Comparison of ENCODE assay signal across 8 cellular contexts in genomic region chr2:164910091-164910899, GRCh38. TPM values are rescaled to one million over a fixed set of nuclear protein-coding genes. Genes with fewer than 3 reads are reported as not detected.
DNase-seq lines count a peak whose midpoint lies in the region; ATAC-seq and TF ChIP-seq lines count a peak whose summit lies in the region.

No MANE protein-coding gene starts in this region.

- CTCF ChIA-PET in CD8-positive, alpha-beta memory T cell (lab: Charles Lee): interaction anchor here (0.6 kb wide), 1 partner anchor 106 kb away, joined by 3 read pairs; no protein-coding TSS in a partner anchor

- ATAC-seq in GM21447 (IDR thresholded peaks at IDR 0.05; ENCODE audit: unreplicated experiment): peak; percentile 75
- ATAC-seq in naive B cell (ENCODE audit: low read depth in 2 of 2): peak; percentile 76 to 80
- no peak for ATAC-seq in HG03457 (IDR thresholded peaks at IDR 0.05; ENCODE audit: unreplicated experiment)

- no peaks in the 10 kb centered on the region for H3K9me3 ChIP-seq in testis
- no peaks in the 10 kb centered on the region for H3K9me3 ChIP-seq in CD8-positive, alpha-beta memory T cell (ENCODE audit: low read length)

- H3K27ac ChIP-seq in KMS-11 (peak overlapping the region; percentile 74), testis (no peak overlapping the region)
- H3K27ac ChIP-seq in CD8-positive, alpha-beta memory T cell (ENCODE audit: low read depth, low read length): no peak overlapping the region

- H3K4me3 ChIP-seq in KMS-11 (IDR thresholded peaks at IDR 0.05; ENCODE audit: insufficient read depth, low read depth, low read length) (no peak overlapping the region), testis (no peak overlapping the region)
- no peak overlapping the region for H3K4me3 ChIP-seq in CD8-positive, alpha-beta memory T cell (ENCODE audit: low read length)

- intact Hi-C loops in testis (cut with DNase I; ENCODE audit: low total_unique reads): loop anchor here (5.0 kb wide), 1 partner anchor 173 kb away; no protein-coding TSS in a partner anchor

- H2AFZ ChIP-seq in KMS-11 (ENCODE audit: low read depth): peak overlapping the region; percentile 44

- H4K20me1 ChIP-seq in KMS-11 (ENCODE audit: insufficient read depth): no peaks in the 10 kb centered on the region

- H3K4me3 Mint-ChIP-seq in brain: peak overlapping the region in 1 of 5 experiments; percentile 20
- peak overlapping the region in 4 of 8 donors; percentile 18 to 47 (median 34) for H3K4me3 Mint-ChIP-seq in naive B cell
- H3K4me3 Mint-ChIP-seq in CD8-positive, alpha-beta memory T cell: no peak overlapping the region

- 47 to 52% methylated on average over 6 of the region's 6 CpGs for WGBS in testis, 2 donors

- H3K4me1 ChIP-seq in KMS-11 (ENCODE audit: low read depth, poor library complexity, severe bottlenecking) (peaks cover 56% of the 10 kb centered on the region), testis (peaks cover 21% of the 10 kb centered on the region)
- H3K4me1 ChIP-seq in CD8-positive, alpha-beta memory T cell (ENCODE audit: insufficient read depth, low read length): no peaks in the 10 kb centered on the region

- no peak for TF ChIP-seq POLR2A in testis (IDR thresholded peaks at IDR 0.05)

- H3K27ac Mint-ChIP-seq in brain (peak overlapping the region in 3 of 5 experiments; percentile 57 to 84 (median 78)), naive B cell (peak overlapping the region in 4 of 6 donors; percentile 16 to 86 (median 38))
- H3K27ac Mint-ChIP-seq in CD8-positive, alpha-beta memory T cell: no peak overlapping the region

- peak overlapping the region; percentile 28; the same call in 1 of the 2 replicates for H3K9ac ChIP-seq in KMS-11

- TF ChIP-seq CTCF in KMS-11 (conservative IDR thresholded peaks at IDR 0.05; ENCODE audit: low read depth, low read length) (no peak), brain (conservative IDR thresholded peaks at IDR 0.05) (no peak), testis (IDR thresholded peaks at IDR 0.05) (no peak)

- H3K27me3 ChIP-seq in KMS-11 (ENCODE audit: insufficient read depth, low read depth) (no peaks in the 10 kb centered on the region), testis (no peaks in the 10 kb centered on the region)
- no peaks in the 10 kb centered on the region for H3K27me3 ChIP-seq in CD8-positive, alpha-beta memory T cell (ENCODE audit: insufficient read depth, low read length, poor library complexity, severe bottlenecking)

- POLR2A ChIA-PET in CD8-positive, alpha-beta memory T cell (lab: Charles Lee): no interaction called here

- no peaks in the 10 kb centered on the region for H3K79me2 ChIP-seq in KMS-11 (ENCODE audit: insufficient read depth, low read depth)

- H3K27me3 Mint-ChIP-seq in brain (no peaks in the 10 kb centered on the region), naive B cell (no peaks in the 10 kb centered on the region)
- H3K27me3 Mint-ChIP-seq in CD8-positive, alpha-beta memory T cell: peaks cover 0 to 1% of the 10 kb centered on the region in 2 donors

- H3K4me2 ChIP-seq in KMS-11: peak overlapping the region; percentile 76

- H3K36me3 Mint-ChIP-seq in brain (no peaks in the 10 kb centered on the region), naive B cell (peaks cover 0 to 7% of the 10 kb centered on the region in 2 donors)
- H3K36me3 Mint-ChIP-seq in CD8-positive, alpha-beta memory T cell: no peaks in the 10 kb centered on the region

- no peaks in the 10 kb centered on the region for H3K9me3 Mint-ChIP-seq in brain
- no peaks in the 10 kb centered on the region for H3K9me3 Mint-ChIP-seq in naive B cell
- peaks cover 0 to 5% (median 2%) of the 10 kb centered on the region in 5 donors for H3K9me3 Mint-ChIP-seq in CD8-positive, alpha-beta memory T cell

- H3K4me1 Mint-ChIP-seq in brain (peaks cover 25% of the 10 kb centered on the region), naive B cell (peaks cover 35 to 43% (median 37%) of the 10 kb centered on the region in 3 donors)
- H3K4me1 Mint-ChIP-seq in CD8-positive, alpha-beta memory T cell: no peaks in the 10 kb centered on the region

- H3K36me3 ChIP-seq in KMS-11 (ENCODE audit: insufficient read depth) (no peaks in the 10 kb centered on the region), testis (ENCODE audit: low read depth, missing control alignments) (no peaks in the 10 kb centered on the region)
- H3K36me3 ChIP-seq in CD8-positive, alpha-beta memory T cell (ENCODE audit: insufficient read depth, low read length): no peaks in the 10 kb centered on the region

- peak; percentile 43 for DNase-seq in Daoy (ENCODE audit: low read depth)
- DNase-seq in naive B cell: peak; percentile 12
- DNase-seq in testis: no peak
- DNase-seq in CD8-positive, alpha-beta memory T cell: no peak

RNA-seq across cellular contexts. Expression of gene SLC38A11, which starts 45.0 kb away (rescaled TPM):
- not detected in 2 replicates for total RNA-seq in Daoy (2014; rRNA removed; shearing (Covaris generic))
- polyA plus RNA-seq in brain (ENCODE audit: insufficient read depth, low read depth, low replicate concordance): 1.7 TPM
- polyA plus RNA-seq in naive B cell (ENCODE audit: low read depth in 6 of 6): 10 to 100 TPM in 3 of 6 donors, 1 to 10 TPM in 3; 1.1 to 16.3 (median 9.5) TPM
- 1 to 10 TPM; 1.2 to 5.9 TPM for total RNA-seq in testis
- 0.58 TPM for polyA plus RNA-seq in testis (ENCODE audit: insufficient read depth, low read depth, low replicate concordance)
- total RNA-seq in CD8-positive, alpha-beta memory T cell: not detected
- not detected for polyA plus RNA-seq in CD8-positive, alpha-beta memory T cell

Comparison
In these comparisons a context has a peak if more than half of its experiments do, and no peak if none do; other contexts are left out.
1. DNase-seq: peak in Daoy (single experiment) and naive B cell (single experiment); none in testis (single experiment) and CD8-positive, alpha-beta memory T cell (0 of 5).
2. H3K27ac Mint-ChIP-seq: peak in brain (3 of 5) and naive B cell (4 of 6); none in CD8-positive, alpha-beta memory T cell (0 of 8).